In the genomic region with DNA sequence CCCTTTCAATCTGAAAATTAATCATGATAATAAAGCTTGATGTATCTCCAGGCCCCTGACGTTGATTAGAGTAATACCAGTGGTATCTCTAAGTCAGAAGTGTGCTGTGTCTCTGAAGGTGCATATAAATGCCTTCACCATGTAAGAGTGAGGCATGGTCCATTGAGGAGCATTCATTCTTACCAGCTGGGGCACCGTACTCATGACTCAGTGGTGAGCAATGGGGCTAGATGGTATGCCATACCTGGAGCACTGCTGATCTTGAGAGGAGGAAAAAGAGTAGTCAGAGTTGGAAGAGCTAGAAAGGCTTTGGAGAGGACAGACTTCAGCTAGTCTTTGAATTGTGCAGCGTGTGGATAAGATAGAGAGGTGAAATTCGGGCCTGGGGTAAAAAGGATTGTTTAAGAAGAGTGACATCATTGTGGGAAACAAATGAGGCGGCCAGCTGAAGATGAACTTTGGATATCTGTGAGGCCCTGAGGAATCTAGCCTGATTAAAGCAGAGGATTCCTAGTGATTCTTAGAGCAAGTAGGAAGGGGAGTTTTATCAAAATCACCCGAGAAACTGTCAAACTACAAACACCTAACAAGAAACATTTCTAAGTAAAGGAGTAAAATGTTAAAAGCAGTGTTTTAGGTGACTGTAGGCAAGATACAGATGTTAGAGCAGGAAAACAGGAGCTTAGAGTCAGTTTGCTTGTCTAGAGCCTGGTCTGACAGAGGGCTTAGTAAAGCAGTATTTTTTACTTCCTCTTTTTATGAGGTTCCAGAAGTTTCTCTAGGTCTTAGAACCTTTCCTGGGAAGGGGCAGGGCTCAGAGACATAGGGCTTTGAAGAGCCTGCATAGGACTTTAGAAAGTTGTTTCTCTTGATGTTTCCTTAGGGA, we compare ENCODE assay signal across 8 cellular contexts. TPM values are rescaled to one million over a fixed set of nuclear protein-coding genes. Genes with fewer than 3 reads are reported as not detected.
DNase-seq lines count a peak whose midpoint lies in the region; ATAC-seq, FAIRE-seq and TF ChIP-seq lines count a peak whose summit lies in the region.

No MANE protein-coding gene starts in this region.

- no peaks in the 10 kb centered on the region for H3K27me3 Mint-ChIP-seq in natural killer cell treated with Interleukin-12 subunit alpha and Interleukin-12 subunit beta and Interleukin-15 and Interleukin-18, amount 100 ng/mL, for 72 hours

- no peak overlapping the region for H3K4me3 Mint-ChIP-seq in natural killer cell treated with Interleukin-12 subunit alpha and Interleukin-12 subunit beta and Interleukin-15 and Interleukin-18, amount 100 ng/mL, for 72 hours

- H3K4me1 Mint-ChIP-seq in natural killer cell treated with Interleukin-12 subunit alpha and Interleukin-12 subunit beta and Interleukin-15 and Interleukin-18, amount 100 ng/mL, for 72 hours (ENCODE audit: low read depth in 2 of 2): peaks cover 48 to 60% of the 10 kb centered on the region in 2 donors

- DNase-seq in GM18507 (ENCODE audit: extremely low spot score, insufficient read length, low read depth): no peak
- DNase-seq in HS-5 (ENCODE audit: low read depth): peak; percentile 24
- DNase-seq in K562 (ENCODE audit: extremely low read depth in 1 of 4, low spot score in 3 of 4): peak in 2 of 4 experiments; percentile 27 to 54
- no peak for DNase-seq in NCI-H2227 treated with DMSO at 0.1 percent for 48 hours (lab: John Stamatoyannopoulos, UW)
- DNase-seq in natural killer cell treated with Interleukin-12 subunit alpha and Interleukin-12 subunit beta and Interleukin-15 and Interleukin-18, amount 100 ng/mL, for 72 hours (ENCODE audit: low spot score): no peak
- no peak for DNase-seq in aorta
- DNase-seq in NCI-H1092 treated with DMSO at 0.1 percent for 48 hours (lab: John Stamatoyannopoulos, UW): no peak

- POLR2A ChIA-PET in K562 (lab: Yijun Ruan, JAX): interaction anchor here (0.6 to 3.7 kb wide), 5 partner anchors 9 to 237 kb away, joined by 3 to 30 read pairs (median 7); partner anchors contain the start of gene TMOD3

- no peak overlapping the region for H3K4me3 ChIP-seq in K562
- no peak overlapping the region for H3K4me3 ChIP-seq in neutrophil (ENCODE audit: low read depth in 1 of 2, low read length in 1 of 2)
- no peak overlapping the region for H3K4me3 ChIP-seq in aorta (ENCODE audit: low read length in 2 of 2)

- peak overlapping the region; percentile 64 for H3K4me2 ChIP-seq in K562 (ENCODE audit: insufficient read depth, low read length)

- no peak for TF ChIP-seq EP300 in K562 (IDR thresholded peaks at IDR 0.05; ENCODE audit: low read length)

- H2AFZ ChIP-seq in K562 (ENCODE audit: low read depth, low read length): no peak overlapping the region

- no peaks in the 10 kb centered on the region for H3K36me3 Mint-ChIP-seq in natural killer cell treated with Interleukin-12 subunit alpha and Interleukin-12 subunit beta and Interleukin-15 and Interleukin-18, amount 100 ng/mL, for 72 hours

- TF ChIP-seq RAD21 in K562 (CRISPR knock-in tag; conservative IDR thresholded peaks at IDR 0.05 in 1 of 2, IDR thresholded peaks at IDR 0.05 in 1 of 2): no peak

- 15% methylated on average over 6 of the region's 6 CpGs for WGBS in K562 (ENCODE audit: insufficient coverage, low coverage, missing lambda C conversion rate)
- WGBS in aorta, 2 donors: 82 to 88% methylated on average over 6 of the region's 6 CpGs

- H3K4me1 ChIP-seq in K562 (replicated peaks in 1 of 2; ENCODE audit: control insufficient read depth in 2 of 2, insufficient read depth in 2 of 2, low read length in 2 of 2): peaks cover 4 to 52% of the 10 kb centered on the region in 2 experiments
- peaks cover 83 to 91% of the 10 kb centered on the region in 2 experiments for H3K4me1 ChIP-seq in neutrophil (ENCODE audit: control insufficient read depth in 1 of 2, insufficient read depth in 1 of 2, low read depth in 1 of 2, low read length in 1 of 2)
- peaks cover 4 to 8% of the 10 kb centered on the region in 2 donors for H3K4me1 ChIP-seq in aorta (ENCODE audit: control insufficient read depth in 1 of 2, insufficient read depth in 2 of 2, low read length in 2 of 2)

- peak overlapping the region in 1 of 2 experiments; percentile 32; a peak in 2 of 4 replicates for H3K9ac ChIP-seq in K562 (ENCODE audit: insufficient read depth in 1 of 2, low read depth in 2 of 2, low read length in 2 of 2)

- no peaks in the 10 kb centered on the region for H3K27me3 ChIP-seq in K562 (ENCODE audit: control insufficient read depth in 2 of 2, insufficient read depth in 2 of 2, low read length in 2 of 2)
- no peaks in the 10 kb centered on the region for H3K27me3 ChIP-seq in neutrophil
- no peaks in the 10 kb centered on the region for H3K27me3 ChIP-seq in aorta (ENCODE audit: control insufficient read depth in 1 of 2, insufficient read depth in 2 of 2, low read length in 1 of 2)

- no peaks in the 10 kb centered on the region for H3K9me1 ChIP-seq in K562 (ENCODE audit: control insufficient read depth, insufficient read depth, low read length)

- no peak for TF ChIP-seq POLR2A in K562 (conservative IDR thresholded peaks at IDR 0.05)

- H3K9me3 ChIP-seq in K562 (replicated peaks; ENCODE audit: control insufficient read depth, insufficient read depth, low read depth, low read length) (no peaks in the 10 kb centered on the region), neutrophil (no peaks in the 10 kb centered on the region), aorta (ENCODE audit: control insufficient read depth, low read length) (no peaks in the 10 kb centered on the region)

- H4K20me1 ChIP-seq in K562 (replicated peaks; ENCODE audit: control insufficient read depth, insufficient read depth, low read length): peaks cover 19% of the 10 kb centered on the region

- peaks cover 94% of the 10 kb centered on the region for H3K79me2 ChIP-seq in K562 (ENCODE audit: control insufficient read depth, insufficient read depth, low read length)

- no TSS peak for BruUV-seq in K562 (replicated peaks; lab: Mats Ljungman, UMichigan)

- H3K36me3 ChIP-seq in K562 (ENCODE audit: control insufficient read depth, insufficient read depth, low read length): no peaks in the 10 kb centered on the region
- no peaks in the 10 kb centered on the region for H3K36me3 ChIP-seq in neutrophil
- peaks cover 0 to 2% of the 10 kb centered on the region in 2 donors for H3K36me3 ChIP-seq in aorta (ENCODE audit: control insufficient read depth in 1 of 2, insufficient read depth in 2 of 2, low read length in 1 of 2)

- ATAC-seq in K562 (peak; percentile 78), aorta (ENCODE audit: low FRiP score) (no peak)
- ATAC-seq in natural killer cell treated with Interleukin-12 subunit alpha and Interleukin-12 subunit beta and Interleukin-15 and Interleukin-18, amount 100 ng/mL, for 72 hours: no peak

- peak overlapping the region in 1 of 2 donors; percentile 10 for H3K27ac Mint-ChIP-seq in natural killer cell treated with Interleukin-12 subunit alpha and Interleukin-12 subunit beta and Interleukin-15 and Interleukin-18, amount 100 ng/mL, for 72 hours

- CTCF ChIA-PET in K562 (lab: Yijun Ruan, JAX; ENCODE audit: low intra/inter-chr PET ratio): no interaction called here

- intact Hi-C loops in K562 (cut with micrococcal nuclease): no loop called here
- intact Hi-C loops in aorta (cut with DNase I): no loop called here

- no peaks in the 10 kb centered on the region for H3K9me3 Mint-ChIP-seq in natural killer cell treated with Interleukin-12 subunit alpha and Interleukin-12 subunit beta and Interleukin-15 and Interleukin-18, amount 100 ng/mL, for 72 hours

- H3K27ac ChIP-seq in K562 (ENCODE audit: extremely low read depth, low read depth, low read length) (peak overlapping the region; percentile 60), neutrophil (peak overlapping the region; percentile 79), aorta (ENCODE audit: low read depth in 1 of 2, low read length in 2 of 2) (no peak overlapping the region)

- no peak for TF ChIP-seq CTCF in K562 (IDR thresholded peaks at IDR 0.05 in 2 of 3, conservative IDR thresholded peaks at IDR 0.05 in 1 of 3; ENCODE audit: insufficient read depth in 2 of 3, low read depth in 1 of 3, low read length in 3 of 3)
- TF ChIP-seq CTCF in neutrophil (IDR thresholded peaks at IDR 0.05): no peak

- FAIRE-seq in GM18507 (lab: Jason Lieb, UNC): peak; percentile 70
- peak; percentile 77 for FAIRE-seq in K562 (lab: Jason Lieb, UNC)

- in situ Hi-C loops in K562 (cut with MboI): no loop called here

TF ChIP-seq in K562, 482 proteins besides CTCF, POLR2A, EP300 and RAD21 (continues in another document):
- TF ChIP-seq PKNOX1 (IDR thresholded peaks at IDR 0.05): 0 out of 2 replicates have a peak, but pooled peaks have one; percentile 5

RNA-seq across cellular contexts. Expression of gene TMOD3, which starts 13.6 kb away (rescaled TPM):
- total RNA-seq in K562 (2011; cell fraction: chromatin; rRNA removed; ENCODE audit: low replicate concordance): 24.8 and 43.8 TPM in 2 replicates
- total RNA-seq in K562 (2011; cell fraction: nucleolus; rRNA removed): 10.7 and 12.5 TPM in 2 replicates
- 21.0 and 49.5 TPM in 2 replicates for total RNA-seq in K562 (2011; cell fraction: nucleoplasm; rRNA removed)
- total RNA-seq in K562 (2014; rRNA removed): 30.9 and 34.5 TPM in 2 replicates
- 39.4 and 40.8 TPM in 2 replicates for total RNA-seq in K562 (2014; rRNA removed; fragmentation: Illumina TruSeq; extraction: Trizol)
- 44.0 and 44.4 TPM in 2 replicates for total RNA-seq in K562 (2015; rRNA removed; fragmentation: Illumina TruSeq; extraction: Trizol)
- total RNA-seq in K562 (2021): 42.7 and 45.0 TPM in 2 replicates
- polyA plus RNA-seq in K562 (2011; rRNA removed): 20.0 and 26.4 TPM in 2 replicates
- 4.8 and 10.4 TPM in 2 replicates for polyA plus RNA-seq in K562 (2011; cell fraction: cytosol; rRNA removed)
- 11.4 and 14.8 TPM in 2 replicates for polyA plus RNA-seq in K562 (2011; cell fraction: nucleus; rRNA removed)
- polyA plus RNA-seq in K562 (2012): 14.0 and 15.3 TPM in 2 replicates
- 26.3 and 30.9 TPM in 2 replicates for polyA plus RNA-seq in K562 (2014; fragmentation: Illumina TruSeq; extraction: Trizol)
- polyA plus RNA-seq in K562 (2014; fragmentation: Nextera tagmentation; extraction: Ambion mirVana): 10 to 100 TPM in 1 of 2 experiments, 1 to 10 TPM in 1; 6.8 to 12.0 TPM
- 21.1 and 22.6 TPM in 2 replicates for polyA plus RNA-seq in K562 (2014; rRNA removed)
- 40.7 and 47.9 TPM in 2 replicates for polyA minus RNA-seq in K562 (2011; rRNA and poly(A)+ RNA removed)
- 9.8 and 14.3 TPM in 2 replicates for polyA minus RNA-seq in K562 (2011; cell fraction: cytosol; rRNA and poly(A)+ RNA removed)
- polyA minus RNA-seq in K562 (2011; cell fraction: nucleus; rRNA and poly(A)+ RNA removed): 7.5 and 10.4 TPM in 2 replicates
- 10 to 100 TPM; 55.4 to 63.5 TPM for total RNA-seq in natural killer cell treated with Interleukin-12 subunit alpha and Interleukin-12 subunit beta and Interleukin-15 and Interleukin-18, amount 100 ng/mL, for 72 hours
- total RNA-seq in aorta: 10 to 100 TPM; 47.8 to 57.3 TPM
- 10 to 100 TPM; 11.0 to 11.6 TPM for polyA plus RNA-seq in aorta

Comparison
In these comparisons a context has a peak if more than half of its experiments do, and no peak if none do; other contexts are left out.
1. H3K27ac ChIP-seq: peak in K562 (single experiment) and neutrophil (single experiment); none in aorta (0 of 2).